Comparison of ENCODE assay signal across 19 cellular contexts in the genomic region with DNA sequence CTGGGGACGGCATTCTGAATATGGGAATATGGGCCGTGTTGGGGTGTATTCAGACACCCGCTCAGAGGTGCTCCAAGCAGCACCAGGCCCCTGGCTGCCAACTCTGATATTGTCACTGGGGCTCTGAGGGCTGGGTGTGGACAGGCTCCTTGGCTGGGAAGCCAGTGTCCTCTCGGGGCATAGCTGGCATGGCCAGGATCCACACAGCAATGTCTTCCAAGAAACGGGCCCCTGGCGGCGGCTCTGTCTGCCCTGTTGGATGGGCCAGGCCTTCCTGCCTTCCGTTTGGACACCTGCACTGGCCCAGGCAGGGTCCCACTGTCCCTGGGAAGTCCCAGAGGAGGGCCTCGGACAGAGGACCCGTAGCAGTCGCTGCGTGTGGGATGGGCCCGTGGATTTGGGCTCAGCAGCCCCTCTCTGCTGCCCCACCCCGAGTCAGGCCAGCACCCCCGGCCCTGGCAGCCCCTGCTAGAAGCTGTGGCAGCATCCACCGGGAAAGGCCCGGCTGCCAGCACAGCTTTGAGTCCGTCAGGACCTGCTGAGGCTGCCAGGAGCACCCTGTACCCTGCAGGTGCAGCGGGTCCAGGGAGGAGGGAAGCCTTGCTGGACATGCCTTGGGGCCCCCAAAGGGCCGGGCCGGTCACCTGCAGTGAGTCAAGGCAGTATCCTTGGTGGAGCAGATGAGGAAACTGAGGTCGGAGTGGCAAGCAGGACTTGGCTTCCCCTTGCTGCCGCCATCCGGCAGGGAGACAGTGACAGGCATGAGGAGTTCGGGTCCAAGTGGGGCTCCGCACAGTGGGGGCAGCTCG. TPM values are rescaled to one million over a fixed set of nuclear protein-coding genes. Genes with fewer than 3 reads are reported as not detected.
DNase-seq lines count a peak whose midpoint lies in the region; ATAC-seq and TF ChIP-seq lines count a peak whose summit lies in the region.
"Had no signal": no experiment of that assay in that cellular context is flagged by ENCODE, and none has a peak within 500 bp of the region (broad histone marks: within the 10 kb centered on the region; RNA-seq: fewer than 3 reads in every experiment).

No MANE protein-coding gene starts in this region.

- no peak overlapping the region for H3K27ac Mint-ChIP-seq in activated naive CD8-positive, alpha-beta T cell treated with anti-CD3 and anti-CD28 coated beads, Interleukin-2, amount 10 ng/mL, durations not matched to agents 7 days and 5 days
- H3K27ac Mint-ChIP-seq in activated naive CD8-positive, alpha-beta T cell treated with anti-CD3 and anti-CD28 coated beads, Interleukin-2, amount 50 U/mL, for 24 hours: no peak overlapping the region
- H3K27ac Mint-ChIP-seq: CD8-positive, alpha-beta T cell; HFFc6 had no signal

- H3K36me3 Mint-ChIP-seq in activated naive CD8-positive, alpha-beta T cell treated with anti-CD3 and anti-CD28 coated beads, Interleukin-2, amount 10 ng/mL, durations not matched to agents 7 days and 5 days: no peaks in the 10 kb centered on the region
- H3K36me3 Mint-ChIP-seq in activated naive CD8-positive, alpha-beta T cell treated with anti-CD3 and anti-CD28 coated beads, Interleukin-2, amount 50 U/mL, for 24 hours (ENCODE audit: low read depth): no peaks in the 10 kb centered on the region
- H3K36me3 Mint-ChIP-seq: CD8-positive, alpha-beta T cell had no signal

- H3K36me3 ChIP-seq in BLaER1: no peaks in the 10 kb centered on the region
- H3K36me3 ChIP-seq in neuronal stem cell (replicated peaks in 1 of 2; ENCODE audit: control insufficient read depth in 2 of 2, insufficient read depth in 2 of 2, low read length in 2 of 2): no peaks in the 10 kb centered on the region
- no peaks in the 10 kb centered on the region; the same call in 1 of the 2 replicates for H3K36me3 ChIP-seq in WERI-Rb-1
- H3K36me3 ChIP-seq: SJSA1 had no signal

- no peak overlapping the region for H3K9ac ChIP-seq in BLaER1
- H3K9ac ChIP-seq in neuronal stem cell (ENCODE audit: low read depth, low read length, poor library complexity): no peak overlapping the region

- no peak overlapping the region for H3K27ac ChIP-seq in BLaER1
- no peak overlapping the region for H3K27ac ChIP-seq in neuronal stem cell (replicated peaks; ENCODE audit: low read length)
- H3K27ac ChIP-seq in WERI-Rb-1: no peak overlapping the region
- H3K27ac ChIP-seq: PC-9, SJSA1 had no signal

- H2AFZ ChIP-seq in neuronal stem cell (ENCODE audit: low read length): no peak overlapping the region
- H2AFZ ChIP-seq: PC-9 had no signal

- H3K9me3 Mint-ChIP-seq in activated naive CD8-positive, alpha-beta T cell treated with anti-CD3 and anti-CD28 coated beads, Interleukin-2, amount 10 ng/mL, durations not matched to agents 7 days and 5 days: no peaks in the 10 kb centered on the region
- no peaks in the 10 kb centered on the region for H3K9me3 Mint-ChIP-seq in activated naive CD8-positive, alpha-beta T cell treated with anti-CD3 and anti-CD28 coated beads, Interleukin-2, amount 50 U/mL, for 24 hours
- H3K9me3 Mint-ChIP-seq: CD8-positive, alpha-beta T cell; HFFc6 had no signal

- no peak overlapping the region for H4K8ac ChIP-seq in neuronal stem cell (ENCODE audit: low read depth, low read length)

- H2BK5ac ChIP-seq in neuronal stem cell (ENCODE audit: low read length): no peak overlapping the region

- no peak overlapping the region for H2BK15ac ChIP-seq in neuronal stem cell (ENCODE audit: low read length)

- no peak for TF ChIP-seq CTCF in WERI-Rb-1 (IDR thresholded peaks at IDR 0.05; ENCODE audit: low read depth, low read length)

- no peak overlapping the region for H4K91ac ChIP-seq in neuronal stem cell (ENCODE audit: low read depth, low read length, poor library complexity)

- H2AK5ac ChIP-seq in neuronal stem cell (ENCODE audit: low read depth, low read length): peak overlapping the region; percentile 75

- no peak overlapping the region for H3K4me3 Mint-ChIP-seq in activated naive CD8-positive, alpha-beta T cell treated with anti-CD3 and anti-CD28 coated beads, Interleukin-2, amount 10 ng/mL, durations not matched to agents 7 days and 5 days
- H3K4me3 Mint-ChIP-seq in activated naive CD8-positive, alpha-beta T cell treated with anti-CD3 and anti-CD28 coated beads, Interleukin-2, amount 50 U/mL, for 24 hours: no peak overlapping the region
- H3K4me3 Mint-ChIP-seq: CD8-positive, alpha-beta T cell; HFFc6 had no signal

- no peak overlapping the region for H2BK12ac ChIP-seq in neuronal stem cell (ENCODE audit: low read length)

- H3K4me2 ChIP-seq in BLaER1 (peak overlapping the region; percentile 83; the same call in 1 of the 2 replicates), neuronal stem cell (ENCODE audit: insufficient read depth, low read length, poor library complexity, severe bottlenecking) (no peak overlapping the region)
- H3K4me2 ChIP-seq: PC-9 had no signal

- H3K27me3 Mint-ChIP-seq in activated naive CD8-positive, alpha-beta T cell treated with anti-CD3 and anti-CD28 coated beads, Interleukin-2, amount 10 ng/mL, durations not matched to agents 7 days and 5 days: peaks cover 20% of the 10 kb centered on the region
- H3K27me3 Mint-ChIP-seq in activated naive CD8-positive, alpha-beta T cell treated with anti-CD3 and anti-CD28 coated beads, Interleukin-2, amount 50 U/mL, for 24 hours: peaks cover 18% of the 10 kb centered on the region

- H3K4me3 ChIP-seq in BLaER1 (no peak overlapping the region), neuronal stem cell (ENCODE audit: low read length in 2 of 2) (no peak overlapping the region), WERI-Rb-1 (ENCODE audit: low read depth, low read length) (no peak overlapping the region)
- H3K4me3 ChIP-seq: PC-9, SJSA1 had no signal

- peaks cover 4% of the 10 kb centered on the region for H3K79me1 ChIP-seq in neuronal stem cell (ENCODE audit: low read depth, low read length)

- H3K4me1 ChIP-seq in BLaER1 (peaks cover 81% of the 10 kb centered on the region), neuronal stem cell (ENCODE audit: control insufficient read depth in 2 of 2, insufficient read depth in 1 of 2, low read depth in 1 of 2, low read length in 2 of 2) (peaks cover 0 to 3% of the 10 kb centered on the region in 2 donors)

- peak overlapping the region; percentile 89 for H3K14ac ChIP-seq in neuronal stem cell (ENCODE audit: low read length)

- DNase-seq in activated naive CD8-positive, alpha-beta T cell treated with anti-CD3 and anti-CD28 coated beads, Interleukin-2, amount 10 ng/mL, durations not matched to agents 7 days and 5 days: peak; percentile 27
- DNase-seq in activated naive CD8-positive, alpha-beta T cell treated with anti-CD3 and anti-CD28 coated beads, Interleukin-2, amount 50 U/mL, for 24 hours: no peak
- peak; percentile 83 for DNase-seq in cerebellum (ENCODE audit: low spot score)
- DNase-seq in neuronal stem cell (ENCODE audit: low spot score): no peak
- no peak for DNase-seq in GDM1 (lab: John Stamatoyannopoulos, UW)
- no peak for DNase-seq in WERI-Rb-1
- no peak for DNase-seq in NOMO-1 (lab: John Stamatoyannopoulos, UW; ENCODE audit: unreplicated experiment in 2 of 2)
- DNase-seq: Calu3; CD8-positive, alpha-beta T cell; H7; HFFc6; NCI-H1417 treated with DMSO at 0.1 percent for 48 hours; NCI-H187 treated with DMSO at 0.1 percent for 48 hours; NCI-H226; NCI-H524; NCI-H82; PC-9 had no signal

- no peak overlapping the region for H3K18ac ChIP-seq in neuronal stem cell (ENCODE audit: low read length)

- no peaks in the 10 kb centered on the region for H3K4me1 Mint-ChIP-seq in activated naive CD8-positive, alpha-beta T cell treated with anti-CD3 and anti-CD28 coated beads, Interleukin-2, amount 10 ng/mL, durations not matched to agents 7 days and 5 days
- H3K4me1 Mint-ChIP-seq in activated naive CD8-positive, alpha-beta T cell treated with anti-CD3 and anti-CD28 coated beads, Interleukin-2, amount 50 U/mL, for 24 hours: peaks cover under 1% of the 10 kb centered on the region

- no peak for ATAC-seq in activated naive CD8-positive, alpha-beta T cell treated with anti-CD3 and anti-CD28 coated beads, Interleukin-2, amount 10 ng/mL, durations not matched to agents 7 days and 5 days (ENCODE audit: low read depth)
- no peak for ATAC-seq in activated naive CD8-positive, alpha-beta T cell treated with anti-CD3 and anti-CD28 coated beads, Interleukin-2, amount 50 U/mL, for 24 hours
- ATAC-seq: CD8-positive, alpha-beta T cell had no signal

- WGBS in neuronal stem cell (ENCODE audit: extremely low coverage in 2 of 2, insufficient read length in 2 of 2, insufficient replicate concordance in 1 of 2), 2 donors: no CpG with 5 or more reads among the region's 27 CpGs

- H4K20me1 ChIP-seq in BLaER1: peaks cover 25% of the 10 kb centered on the region

- POLR2A ChIA-PET in activated naive CD8-positive, alpha-beta T cell treated with anti-CD3 and anti-CD28 coated beads, Interleukin-2, amount 10 ng/mL, durations not matched to agents 7 days and 5 days (lab: Charles Lee): no interaction called here

- peak overlapping the region; percentile 54 for H2BK120ac ChIP-seq in neuronal stem cell (ENCODE audit: low read depth, low read length)

- H3K9me3 ChIP-seq in BLaER1: no peaks in the 10 kb centered on the region
- peaks cover 0 to 5% of the 10 kb centered on the region in 2 donors for H3K9me3 ChIP-seq in neuronal stem cell (replicated peaks in 1 of 2; ENCODE audit: control insufficient read depth in 2 of 2, insufficient read depth in 1 of 2, low read depth in 1 of 2, low read length in 2 of 2)
- H3K9me3 ChIP-seq in WERI-Rb-1 (ENCODE audit: severe bottlenecking): no peaks in the 10 kb centered on the region
- H3K9me3 ChIP-seq: SJSA1 had no signal

- no peak overlapping the region for H3K4ac ChIP-seq in neuronal stem cell (ENCODE audit: low read length)

- no peak overlapping the region for H3K23ac ChIP-seq in neuronal stem cell (ENCODE audit: low read depth, low read length, poor library complexity)

- H3K27me3 ChIP-seq in BLaER1 (peaks cover 31% of the 10 kb centered on the region), neuronal stem cell (ENCODE audit: control insufficient read depth in 3 of 3, insufficient read depth in 3 of 3, low read depth in 1 of 3, low read length in 3 of 3) (peaks cover 0 to 45% (median 15%) of the 10 kb centered on the region in 3 experiments), WERI-Rb-1 (ENCODE audit: insufficient read depth, low read depth, severe bottlenecking) (no peaks in the 10 kb centered on the region)

RNA-seq across cellular contexts. Expression of gene PANX2, which starts 4.1 kb away (rescaled TPM):
- under 1 TPM; 0.11 TPM for total RNA-seq in activated naive CD8-positive, alpha-beta T cell treated with anti-CD3 and anti-CD28 coated beads, Interleukin-2, amount 10 ng/mL, durations not matched to agents 7 days and 5 days
- 2.7 TPM for total RNA-seq in cerebellum
- polyA plus RNA-seq in neuronal stem cell (2013, experiment 1 of 2): 3.0 TPM
- 3.1 TPM for polyA plus RNA-seq in neuronal stem cell (2013, experiment 2 of 2)

RNA-seq across cellular contexts. Expression of gene TRABD, which starts 11.1 kb away (rescaled TPM):
- 100 to 1,000 TPM; 116 to 121 TPM for total RNA-seq in activated naive CD8-positive, alpha-beta T cell treated with anti-CD3 and anti-CD28 coated beads, Interleukin-2, amount 10 ng/mL, durations not matched to agents 7 days and 5 days
- 5.7 TPM for total RNA-seq in cerebellum
- polyA plus RNA-seq in neuronal stem cell (2013, experiment 1 of 2): 34.5 TPM
- 33.8 TPM for polyA plus RNA-seq in neuronal stem cell (2013, experiment 2 of 2)

RNA-seq across cellular contexts. Expression of gene SELENOO, which starts 26.2 kb away (rescaled TPM):
- 10 to 100 TPM; 27.9 to 33.3 TPM for total RNA-seq in activated naive CD8-positive, alpha-beta T cell treated with anti-CD3 and anti-CD28 coated beads, Interleukin-2, amount 10 ng/mL, durations not matched to agents 7 days and 5 days
- 10.0 TPM for total RNA-seq in cerebellum
- 11.5 TPM for polyA plus RNA-seq in neuronal stem cell (2013, experiment 1 of 2)
- polyA plus RNA-seq in neuronal stem cell (2013, experiment 2 of 2): 11.4 TPM

Comparison
In these comparisons a context has a peak if more than half of its experiments do, and no peak if none do; other contexts are left out.
1. DNase-seq: peak in activated naive CD8-positive, alpha-beta T cell treated with anti-CD3 and anti-CD28 coated beads, Interleukin-2, amount 10 ng/mL, durations not matched to agents 7 days and 5 days (single experiment) and cerebellum (single experiment); none in activated naive CD8-positive, alpha-beta T cell treated with anti-CD3 and anti-CD28 coated beads, Interleukin-2, amount 50 U/mL, for 24 hours (single experiment), neuronal stem cell (single experiment), GDM1 (single experiment), WERI-Rb-1 (single experiment) and NOMO-1 (0 of 2).
2. RNA of gene TRABD, which starts 11.1 kb away (total RNA-seq): 116 to 121 TPM in activated naive CD8-positive, alpha-beta T cell treated with anti-CD3 and anti-CD28 coated beads, Interleukin-2, amount 10 ng/mL, durations not matched to agents 7 days and 5 days; 5.7 TPM in cerebellum (single experiment); every median in the first group is over 10 times any median in the second.